ENCODE assay signal across 8 cellular contexts in the genomic region with DNA sequence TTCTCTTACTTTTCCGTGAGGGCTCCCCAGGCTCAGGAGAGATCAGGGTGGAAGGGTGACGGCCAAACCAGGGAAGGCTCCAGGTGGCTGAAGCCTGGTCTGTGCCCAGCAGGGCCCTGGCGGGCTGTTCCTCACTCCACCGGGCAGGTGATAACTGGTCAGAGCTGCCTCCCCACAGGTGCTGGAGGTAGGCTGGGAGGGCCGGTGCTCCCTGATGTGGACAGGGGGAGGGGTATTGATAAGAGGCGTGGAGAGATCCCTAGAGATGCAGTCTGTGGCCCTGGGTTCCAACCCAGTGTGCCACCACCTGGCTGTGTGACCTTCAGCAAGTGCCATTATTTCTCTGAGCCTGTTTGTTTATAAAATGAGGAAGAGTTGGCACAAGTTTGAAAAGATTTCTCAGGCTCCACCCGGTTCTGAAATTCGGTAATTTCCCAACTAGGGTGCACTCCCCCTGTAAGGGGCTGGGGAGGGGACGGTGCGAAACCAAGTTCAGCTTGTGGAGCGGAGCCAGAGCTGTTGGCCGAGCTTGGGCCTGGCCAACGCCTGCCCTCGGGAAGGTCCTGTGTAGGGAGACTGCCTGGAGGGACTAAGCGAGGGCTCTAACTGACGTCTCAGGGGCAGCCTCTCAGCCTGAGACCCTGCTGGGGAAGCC. TPM values are rescaled to one million over a fixed set of nuclear protein-coding genes. Genes with fewer than 3 reads are reported as not detected.
A peak's percentile ranks its signal among the peaks of the same experiment; 100 is the strongest.
DNase-seq lines count a peak whose midpoint lies in the region; TF ChIP-seq lines count a peak whose summit lies in the region.

No MANE protein-coding gene starts in this region.

- H3K27ac ChIP-seq in SJCRH30 (peak overlapping the region; percentile 63), esophagus (ENCODE audit: low read depth in 2 of 2, low read length in 1 of 2) (peak overlapping the region; percentile 94)

- H3K4me3 ChIP-seq in SJCRH30 = peak overlapping the region; percentile 73
- H3K4me3 ChIP-seq in esophagus (ENCODE audit: low read depth in 1 of 2, low read length in 2 of 2) = peak overlapping the region; percentile 32 to 47

- peaks cover 43% of the 10 kb centered on the region for H3K4me1 Mint-ChIP-seq in activated T-cell treated with anti-CD3 and anti-CD28 coated beads, Interleukin-2, amount 50 U/mL, for 24 hours (ENCODE audit: low read depth)
- peaks cover 48% of the 10 kb centered on the region for H3K4me1 Mint-ChIP-seq in neural crest cell

- H3K9me3 Mint-ChIP-seq in activated T-cell treated with anti-CD3 and anti-CD28 coated beads, Interleukin-2, amount 50 U/mL, for 24 hours = no peaks in the 10 kb centered on the region
- H3K9me3 Mint-ChIP-seq in neural crest cell = no peaks in the 10 kb centered on the region

- H3K36me3 ChIP-seq in SJCRH30 (no peaks in the 10 kb centered on the region), esophagus (ENCODE audit: control insufficient read depth in 2 of 2, insufficient read depth in 2 of 2, low read length in 1 of 2) (no peaks in the 10 kb centered on the region)

- 22% methylated on average over 16 of the region's 16 CpGs for WGBS in esophagus, 2 donors

- H3K27me3 ChIP-seq in SJCRH30 (no peaks in the 10 kb centered on the region), esophagus (ENCODE audit: control insufficient read depth in 1 of 2, insufficient read depth in 2 of 2, low read length in 2 of 2) (no peaks in the 10 kb centered on the region)

- peaks cover 7% of the 10 kb centered on the region for H3K4me1 ChIP-seq in SJCRH30
- H3K4me1 ChIP-seq in esophagus (ENCODE audit: control insufficient read depth in 2 of 2, insufficient read depth in 2 of 2, low read length in 1 of 2) = peaks cover 8 to 21% of the 10 kb centered on the region in 2 donors

- H3K9me3 ChIP-seq in SJCRH30 (replicated peaks) = no peaks in the 10 kb centered on the region
- no peaks in the 10 kb centered on the region for H3K9me3 ChIP-seq in esophagus (ENCODE audit: control insufficient read depth in 2 of 2, insufficient read depth in 1 of 2, low read depth in 1 of 2, low read length in 1 of 2)

- TF ChIP-seq CTCF in neural crest cell (conservative IDR thresholded peaks at IDR 0.05) = no peak

- H3K27me3 Mint-ChIP-seq in activated T-cell treated with anti-CD3 and anti-CD28 coated beads, Interleukin-2, amount 50 U/mL, for 24 hours = no peaks in the 10 kb centered on the region
- peaks cover 3% of the 10 kb centered on the region for H3K27me3 Mint-ChIP-seq in neural crest cell (ENCODE audit: low read depth)

- peaks cover 23% of the 10 kb centered on the region for H3K36me3 Mint-ChIP-seq in activated T-cell treated with anti-CD3 and anti-CD28 coated beads, Interleukin-2, amount 50 U/mL, for 24 hours (ENCODE audit: low read depth)
- no peaks in the 10 kb centered on the region for H3K36me3 Mint-ChIP-seq in neural crest cell (ENCODE audit: low read depth)

- peak overlapping the region; percentile 93 for H3K4me3 Mint-ChIP-seq in activated T-cell treated with anti-CD3 and anti-CD28 coated beads, Interleukin-2, amount 50 U/mL, for 24 hours
- peak overlapping the region; percentile 97 for H3K4me3 Mint-ChIP-seq in neural crest cell

- no peak for DNase-seq in activated T-cell treated with anti-CD3 and anti-CD28 coated beads, Interleukin-2, amount 50 U/mL, for 24 hours
- DNase-seq in activated T-cell treated with anti-CD3 and anti-CD28 coated beads, Interleukin-2, amount 50 U/mL, for 1 hour = no peak
- no peak for DNase-seq in SJCRH30
- peak; percentile 35 for DNase-seq in neural crest cell (ENCODE audit: low read depth, low spot score)
- DNase-seq in mesenteric fat pad (ENCODE audit: low spot score) = no peak
- no peak for DNase-seq in cerebellum (ENCODE audit: low spot score)
- DNase-seq in stimulated activated CD4-positive, alpha-beta T cell treated with anti-CD3 and anti-CD28 coated beads, Interleukin-12 subunit alpha, Interleukin-12 subunit beta, amount 100 ng/mL, for 4 hours = no peak

- H3K27ac Mint-ChIP-seq in activated T-cell treated with anti-CD3 and anti-CD28 coated beads, Interleukin-2, amount 50 U/mL, for 24 hours = peak overlapping the region; percentile 90
- H3K27ac Mint-ChIP-seq in neural crest cell (ENCODE audit: unreplicated experiment) = peak overlapping the region; percentile 94

RNA-seq across cellular contexts. Expression of a gene that starts 1.0 kb away (rescaled TPM):
- total RNA-seq in SJCRH30 (2014; rRNA removed; shearing (Covaris generic)) = 9.2 and 10.0 TPM in 2 replicates
- 10 to 100 TPM in 1 of 2 donors, 1 to 10 TPM in 1; 6.3 to 10.6 TPM for polyA plus RNA-seq in esophagus
- 51.0 and 52.8 TPM in 2 replicates for total RNA-seq in neural crest cell
- 863 TPM for total RNA-seq in mesenteric fat pad
- 2.4 TPM for total RNA-seq in cerebellum

RNA-seq across cellular contexts. Expression of a gene that starts 19.5 kb away (rescaled TPM):
- 48.6 and 52.1 TPM in 2 replicates for total RNA-seq in SJCRH30 (2014; rRNA removed; shearing (Covaris generic))
- 10 to 100 TPM; 16.3 to 43.0 TPM for polyA plus RNA-seq in esophagus
- total RNA-seq in neural crest cell (32.1 and 34.3 TPM in 2 replicates), mesenteric fat pad (36.2 TPM), cerebellum (12.8 TPM)

RNA-seq across cellular contexts. Expression of a gene that starts 29.3 kb away (rescaled TPM):
- total RNA-seq in SJCRH30 (2014; rRNA removed; shearing (Covaris generic)) = not detected in 2 replicates
- polyA plus RNA-seq in esophagus = under 1 TPM; 0.18 to 0.22 TPM
- total RNA-seq in neural crest cell (not detected in 2 replicates), mesenteric fat pad (0.45 TPM), cerebellum (0.18 TPM)

RNA-seq across cellular contexts. Expression of a gene that starts 43.5 kb away (rescaled TPM):
- 3.3 and 4.5 TPM in 2 replicates for total RNA-seq in SJCRH30 (2014; rRNA removed; shearing (Covaris generic))
- 1 to 10 TPM; 6.1 to 7.4 TPM for polyA plus RNA-seq in esophagus
- total RNA-seq in neural crest cell (23.2 and 24.2 TPM in 2 replicates), mesenteric fat pad (117 TPM), cerebellum (5.4 TPM)

Comparison
In these comparisons a context has a peak if more than half of its experiments do, and no peak if none do; other contexts are left out.
1. RNA of a gene that starts 1.0 kb away (total RNA-seq): 863 TPM in mesenteric fat pad (single experiment); 51.0 to 52.8 TPM in neural crest cell, 9.2 to 10.0 TPM in SJCRH30 and 2.4 TPM in cerebellum (single experiment); every median in the first group is over 10 times any median in the second.